In the genomic region with DNA sequence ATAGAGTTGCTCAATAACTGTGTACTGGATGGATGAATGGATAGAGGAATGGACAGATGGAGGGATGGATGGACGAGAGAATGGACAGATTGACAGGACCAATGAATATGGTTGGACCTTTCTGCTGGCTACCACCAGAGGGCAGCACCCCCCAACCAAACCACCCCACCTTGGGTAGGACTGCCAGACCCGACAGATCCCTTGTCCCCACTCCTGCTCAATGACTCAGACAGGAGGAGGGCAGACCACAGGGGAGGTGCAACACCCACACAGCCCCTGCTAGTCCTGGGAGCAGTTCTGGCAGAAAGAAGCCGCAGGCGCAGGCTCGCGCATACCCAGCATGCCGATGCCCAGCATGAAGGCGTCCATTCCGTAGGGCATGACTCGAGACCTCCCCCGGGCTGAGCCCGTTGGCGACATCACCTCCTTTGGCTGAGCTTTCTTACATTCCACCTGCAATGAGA, we compare ENCODE assay signal across 9 cellular contexts. TPM values are rescaled to one million over a fixed set of nuclear protein-coding genes. Genes with fewer than 3 reads are reported as not detected.
DNase-seq lines count a peak whose midpoint lies in the region; ATAC-seq and TF ChIP-seq lines count a peak whose summit lies in the region.
"Had no signal": no experiment of that assay in that cellular context is flagged by ENCODE, and none has a peak within 500 bp of the region (broad histone marks: within the 10 kb centered on the region; RNA-seq: fewer than 3 reads in every experiment).

No MANE protein-coding gene starts in this region.

- H3K4me1 Mint-ChIP-seq in naive thymus-derived CD8-positive, alpha-beta T cell, result peaks cover 0 to 5% (median 2%) of the 10 kb centered on the region in 4 donors

- BruUV-seq in OCI-LY7 (replicated peaks; lab: Mats Ljungman, UMichigan), result no TSS peak

- peaks cover 16 to 53% (median 31%) of the 10 kb centered on the region in 5 donors for H3K27me3 Mint-ChIP-seq in naive thymus-derived CD8-positive, alpha-beta T cell

- no peak for TF ChIP-seq POLR2A in erythroblast (IDR thresholded peaks at IDR 0.05; ENCODE audit: low read length)

- H3K36me3 Mint-ChIP-seq in naive thymus-derived CD8-positive, alpha-beta T cell, result no peaks in the 10 kb centered on the region

- TF ChIP-seq CTCF in OCI-LY7 (conservative IDR thresholded peaks at IDR 0.05; ENCODE audit: low read length), result peak; percentile 94

- POLR2A ChIA-PET in OCI-LY7 (lab: Charles Lee), result no interaction called here
- POLR2A ChIA-PET in naive thymus-derived CD8-positive, alpha-beta T cell (lab: Charles Lee), result no interaction called here

- no peaks in the 10 kb centered on the region for H3K9me3 ChIP-seq in OCI-LY7 (ENCODE audit: low read length)

- no peak overlapping the region for H3K4me3 Mint-ChIP-seq in naive thymus-derived CD8-positive, alpha-beta T cell

- peak; percentile 98 for DNase-seq in COLO829 (ENCODE audit: low spot score)
- peak; percentile 89 for DNase-seq in HPDE6-E6E7 (ENCODE audit: extremely low spot score)
- DNase-seq in OCI-LY7 (ENCODE audit: low spot score), result peak; percentile 62
- DNase-seq in activated T-cell treated with anti-CD3 and anti-CD28 coated beads for 1 hour (ENCODE audit: low read depth), result peak; percentile 65
- DNase-seq in erythroblast (lab: John Stamatoyannopoulos, UW), result peak; percentile 72 to 85
- DNase-seq in naive thymus-derived CD8-positive, alpha-beta T cell, result peak; percentile 52 to 82 (median 66)
- peak; percentile 64 to 68 for DNase-seq in stimulated activated CD8-positive, alpha-beta memory T cell treated with anti-CD3 and anti-CD28 coated beads, Interleukin-7, amount 100 ng/mL, for 4 hours (ENCODE audit: low read depth in 2 of 2)

- no peak overlapping the region for H3K27ac ChIP-seq in OCI-LY7 (ENCODE audit: low read depth, low read length, poor library complexity, severe bottlenecking)

- CTCF ChIA-PET in OCI-LY7 (lab: Charles Lee; ENCODE audit: unreplicated experiment), result interaction anchor here (0.5 kb wide), 1 partner anchor 185 kb away, joined by 4 read pairs; no protein-coding TSS in a partner anchor

- no peak overlapping the region for H3K4me3 ChIP-seq in OCI-LY7 (ENCODE audit: low read depth, low read length, poor library complexity, severe bottlenecking)

- peak; percentile 82 to 98 for ATAC-seq in naive thymus-derived CD8-positive, alpha-beta T cell
- ATAC-seq in HG03457 (IDR thresholded peaks at IDR 0.05; ENCODE audit: unreplicated experiment), result no peak

- no peaks in the 10 kb centered on the region for H3K9me2 ChIP-seq in OCI-LY7 (ENCODE audit: insufficient read depth, low read length)

- no peaks in the 10 kb centered on the region for H3K9me3 Mint-ChIP-seq in naive thymus-derived CD8-positive, alpha-beta T cell

- H2AFZ ChIP-seq in OCI-LY7 (ENCODE audit: low read length), result no peak overlapping the region

- no peak overlapping the region for H3K4me2 ChIP-seq in OCI-LY7 (ENCODE audit: low read length)

- H3K27ac Mint-ChIP-seq in naive thymus-derived CD8-positive, alpha-beta T cell, result no peak overlapping the region

- no peaks in the 10 kb centered on the region for H3K4me1 ChIP-seq in OCI-LY7 (ENCODE audit: insufficient read depth, low read length, poor library complexity, severe bottlenecking)

- H3K79me2 ChIP-seq in OCI-LY7 (ENCODE audit: insufficient read depth, low read depth, low read length), result no peaks in the 10 kb centered on the region

- H4K20me1 ChIP-seq in OCI-LY7 (ENCODE audit: insufficient read depth, low read length), result no peaks in the 10 kb centered on the region

- H3K36me3 ChIP-seq in OCI-LY7 (ENCODE audit: insufficient read depth, low read length), result no peaks in the 10 kb centered on the region

- intact Hi-C loops in OCI-LY7 (cut with micrococcal nuclease; ENCODE audit: unreplicated experiment), result loop anchor here (1.0 kb wide), 1 partner anchor 74 kb away; no protein-coding TSS in a partner anchor

RNA-seq across cellular contexts. Expression of gene MSI1, which starts 12.4 kb away (rescaled TPM):
- total RNA-seq in OCI-LY7 (2014; rRNA removed; shearing (Covaris generic)), result not detected in 2 replicates
- total RNA-seq in OCI-LY7 (2022), result not detected in 2 replicates
- not detected for total RNA-seq in naive thymus-derived CD8-positive, alpha-beta T cell
- polyA plus RNA-seq in naive thymus-derived CD8-positive, alpha-beta T cell, result not detected
- total RNA-seq: T-helper 1 cell treated with Interleukin-12 subunit alpha and Interleukin-12 subunit beta and Interleukin-4 antibody, amounts not matched to agents 30 ng/mL and 1 ng/mL, for 36 hours had no signal

RNA-seq across cellular contexts. Expression of gene PLA2G1B, which starts 29.0 kb away (rescaled TPM):
- not detected in 2 replicates for total RNA-seq in OCI-LY7 (2014; rRNA removed; shearing (Covaris generic))
- not detected in 2 replicates for total RNA-seq in OCI-LY7 (2022)
- not detected for total RNA-seq in naive thymus-derived CD8-positive, alpha-beta T cell
- under 1 TPM; 0.40 to 0.77 (median 0.75) TPM for polyA plus RNA-seq in naive thymus-derived CD8-positive, alpha-beta T cell
- total RNA-seq: T-helper 1 cell treated with Interleukin-12 subunit alpha and Interleukin-12 subunit beta and Interleukin-4 antibody, amounts not matched to agents 30 ng/mL and 1 ng/mL, for 36 hours had no signal

RNA-seq across cellular contexts. Expression of gene SIRT4, which starts 54.5 kb away (rescaled TPM):
- 0.54 and 2.1 TPM in 2 replicates for total RNA-seq in OCI-LY7 (2014; rRNA removed; shearing (Covaris generic))
- 1.4 and 2.2 TPM in 2 replicates for total RNA-seq in OCI-LY7 (2022)
- total RNA-seq in naive thymus-derived CD8-positive, alpha-beta T cell, result 1 to 10 TPM; 2.4 to 4.1 TPM
- polyA plus RNA-seq in naive thymus-derived CD8-positive, alpha-beta T cell, result 1 to 10 TPM; 1.9 to 3.2 (median 2.2) TPM
